ENCODE assay signal across 12 cellular contexts in the genomic region with DNA sequence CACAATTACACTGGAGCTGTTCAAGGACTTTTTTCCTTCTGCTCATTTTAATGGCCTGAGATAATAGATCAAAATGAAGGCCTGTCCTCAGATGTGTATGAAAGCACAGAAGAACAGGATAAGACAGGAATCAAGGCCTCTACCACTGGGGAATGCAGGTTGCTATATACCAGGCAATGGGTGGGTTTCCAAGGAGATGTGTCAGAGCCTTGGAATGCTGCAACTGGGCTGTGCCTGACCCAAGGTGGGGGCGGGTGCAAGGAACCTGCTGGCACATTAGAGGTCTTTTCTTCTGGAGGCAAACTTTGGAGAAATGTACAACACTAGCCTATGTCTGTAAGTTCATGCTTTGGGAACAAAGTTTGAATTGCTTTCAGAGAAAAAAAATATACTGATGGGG. TPM values are rescaled to one million over a fixed set of nuclear protein-coding genes. Genes with fewer than 3 reads are reported as not detected.
DNase-seq lines count a peak whose midpoint lies in the region; ATAC-seq lines count a peak whose summit lies in the region.
"Had no signal": no experiment of that assay in that cellular context is flagged by ENCODE, and none has a peak within 500 bp of the region (broad histone marks: within the 10 kb centered on the region; RNA-seq: fewer than 3 reads in every experiment).

No MANE protein-coding gene starts in this region.

- H3K23ac ChIP-seq in mesenchymal stem cell (ENCODE audit: low read length in 2 of 2): no peak overlapping the region

- ATAC-seq in GM19395 (IDR thresholded peaks at IDR 0.05; ENCODE audit: unreplicated experiment): no peak
- ATAC-seq: naive thymus-derived CD8-positive, alpha-beta T cell had no signal

- H3K4me1 ChIP-seq in mesenchymal stem cell (ENCODE audit: control insufficient read depth, insufficient read depth, low read depth, low read length): peaks cover 8% of the 10 kb centered on the region

- no peak overlapping the region for H4K91ac ChIP-seq in mesenchymal stem cell (ENCODE audit: low read length)

- DNase-seq in Daoy (ENCODE audit: low read depth) (peak; percentile 88), NCI-H460 (ENCODE audit: extremely low read depth, low read depth) (peak; percentile 30), ecto neural progenitor cell (ENCODE audit: low spot score) (peak; percentile 56), mesenchymal stem cell (peak; percentile 43), HUDEP-2 (lab: John Stamatoyannopoulos, UW; ENCODE audit: unreplicated experiment in 76 of 76) (no peak)
- no peak for DNase-seq in T-helper 2 cell treated with Interferon-gamma antibody and Interleukin-4, amounts not matched to agents 5 μg/mL and 100 μg/mL, for 36 hours (ENCODE audit: low spot score)
- no peak for DNase-seq in stimulated activated CD4-positive, alpha-beta T cell treated with anti-CD3 and anti-CD28 coated beads, Interleukin-12 subunit alpha, Interleukin-12 subunit beta, amount 100 ng/mL, for 4 hours
- DNase-seq: naive thymus-derived CD8-positive, alpha-beta T cell had no signal

- H3K4me3 ChIP-seq in mesenchymal stem cell (ENCODE audit: insufficient read depth in 1 of 2, low read depth in 1 of 2, low read length in 2 of 2): no peak overlapping the region
- H3K4me3 ChIP-seq: cardiac muscle cell had no signal

- H3K27ac Mint-ChIP-seq in T-helper 2 cell treated with Interferon-gamma antibody and Interleukin-4, amounts not matched to agents 5 μg/mL and 100 μg/mL, for 36 hours: no peak overlapping the region
- H3K27ac Mint-ChIP-seq: naive thymus-derived CD8-positive, alpha-beta T cell; stimulated activated naive CD8-positive, alpha-beta T cell treated with anti-CD3 and anti-CD28 coated beads, Interleukin-15, Interleukin-2, amounts not matched to agents 100 ng/mL and 50 ng/mL, for 24 hours had no signal

- no peaks in the 10 kb centered on the region for H3K9me3 Mint-ChIP-seq in T-helper 2 cell treated with Interferon-gamma antibody and Interleukin-4, amounts not matched to agents 5 μg/mL and 100 μg/mL, for 36 hours
- H3K9me3 Mint-ChIP-seq: naive thymus-derived CD8-positive, alpha-beta T cell; stimulated activated naive CD8-positive, alpha-beta T cell treated with anti-CD3 and anti-CD28 coated beads, Interleukin-15, Interleukin-2, amounts not matched to agents 100 ng/mL and 50 ng/mL, for 24 hours had no signal

- no peak overlapping the region for H3K4me2 ChIP-seq in mesenchymal stem cell (ENCODE audit: low read length, poor library complexity, severe bottlenecking)

- H3K27me3 Mint-ChIP-seq in T-helper 2 cell treated with Interferon-gamma antibody and Interleukin-4, amounts not matched to agents 5 μg/mL and 100 μg/mL, for 36 hours (ENCODE audit: low read depth): no peaks in the 10 kb centered on the region

- H3K9me3 ChIP-seq in mesenchymal stem cell (ENCODE audit: control insufficient read depth, low read length): no peaks in the 10 kb centered on the region

- H2BK15ac ChIP-seq in mesenchymal stem cell (ENCODE audit: low read depth, poor library complexity, severe bottlenecking): no peak overlapping the region

- H3K14ac ChIP-seq in mesenchymal stem cell (ENCODE audit: low read length in 2 of 2): no peak overlapping the region

- no peak overlapping the region for H3K4ac ChIP-seq in mesenchymal stem cell (ENCODE audit: low read depth in 1 of 2, low read length in 2 of 2)

- H3K27me3 ChIP-seq in mesenchymal stem cell (ENCODE audit: control insufficient read depth in 1 of 2, insufficient read depth in 1 of 2, low read length in 2 of 2): no peaks in the 10 kb centered on the region
- H3K27me3 ChIP-seq: cardiac muscle cell had no signal

- no peaks in the 10 kb centered on the region for H3K36me3 Mint-ChIP-seq in T-helper 2 cell treated with Interferon-gamma antibody and Interleukin-4, amounts not matched to agents 5 μg/mL and 100 μg/mL, for 36 hours (ENCODE audit: low read depth)
- H3K36me3 Mint-ChIP-seq: naive thymus-derived CD8-positive, alpha-beta T cell had no signal

- H2BK120ac ChIP-seq in mesenchymal stem cell (ENCODE audit: low read depth, low read length): no peak overlapping the region

- peak overlapping the region; percentile 98 for H3K27ac ChIP-seq in mesenchymal stem cell (ENCODE audit: low read length, poor library complexity, severe bottlenecking)
- H3K27ac ChIP-seq: C4-2B, cardiac muscle cell had no signal

- H3K9ac ChIP-seq in mesenchymal stem cell (ENCODE audit: low read length): no peak overlapping the region

- 12% methylated on average over 1 of the region's 1 CpG for WGBS in mesenchymal stem cell

- no peak overlapping the region for H2AK5ac ChIP-seq in mesenchymal stem cell (ENCODE audit: low read length, severe bottlenecking)

- H2BK12ac ChIP-seq in mesenchymal stem cell (ENCODE audit: low read length in 2 of 2): no peak overlapping the region

- no peaks in the 10 kb centered on the region for H3K4me1 Mint-ChIP-seq in T-helper 2 cell treated with Interferon-gamma antibody and Interleukin-4, amounts not matched to agents 5 μg/mL and 100 μg/mL, for 36 hours (ENCODE audit: low read depth)
- H3K4me1 Mint-ChIP-seq: naive thymus-derived CD8-positive, alpha-beta T cell had no signal

- H3K18ac ChIP-seq in mesenchymal stem cell (ENCODE audit: low read depth in 1 of 2, low read length in 2 of 2): no peak overlapping the region

- no peak overlapping the region for H2BK5ac ChIP-seq in mesenchymal stem cell (ENCODE audit: low read depth, low read length, poor library complexity, severe bottlenecking)

- H2AFZ ChIP-seq in mesenchymal stem cell (ENCODE audit: low read depth, low read length): no peak overlapping the region

- H4K8ac ChIP-seq in mesenchymal stem cell (ENCODE audit: low read length): no peak overlapping the region

- H3K4me3 Mint-ChIP-seq in T-helper 2 cell treated with Interferon-gamma antibody and Interleukin-4, amounts not matched to agents 5 μg/mL and 100 μg/mL, for 36 hours: no peak overlapping the region
- H3K4me3 Mint-ChIP-seq: naive thymus-derived CD8-positive, alpha-beta T cell; stimulated activated naive CD8-positive, alpha-beta T cell treated with anti-CD3 and anti-CD28 coated beads, Interleukin-15, Interleukin-2, amounts not matched to agents 100 ng/mL and 50 ng/mL, for 24 hours had no signal

- no peaks in the 10 kb centered on the region for H3K79me1 ChIP-seq in mesenchymal stem cell (replicated peaks; ENCODE audit: low read length, poor library complexity, severe bottlenecking)

- no peaks in the 10 kb centered on the region for H3K36me3 ChIP-seq in mesenchymal stem cell (ENCODE audit: control insufficient read depth in 1 of 2, insufficient read depth in 2 of 2, low read depth in 1 of 2, low read length in 2 of 2)
- H3K36me3 ChIP-seq: cardiac muscle cell had no signal

RNA-seq across cellular contexts. Expression of a gene that starts 21.7 kb away (rescaled TPM):
- total RNA-seq in Daoy (2014; rRNA removed; shearing (Covaris generic)): 1.4 and 1.6 TPM in 2 replicates
- total RNA-seq in NCI-H460 (2014; rRNA removed; shearing (Covaris generic)): 2.1 and 3.2 TPM in 2 replicates
- polyA plus RNA-seq in NCI-H460 (2014; cell fraction: nucleus; rRNA removed): 5.2 and 9.0 TPM in 2 replicates
- 0.37 TPM for polyA plus RNA-seq in mesenchymal stem cell (2013, experiment 1 of 2)
- polyA plus RNA-seq in mesenchymal stem cell (2013, experiment 2 of 2): 0.38 TPM
- total RNA-seq: naive thymus-derived CD8-positive, alpha-beta T cell had no signal
- polyA plus RNA-seq: naive thymus-derived CD8-positive, alpha-beta T cell had no signal

Comparison
In these comparisons a context has a peak if more than half of its experiments do, and no peak if none do; other contexts are left out.
1. DNase-seq: peak in Daoy (single experiment), NCI-H460 (single experiment), ecto neural progenitor cell (single experiment) and mesenchymal stem cell (single experiment); none in T-helper 2 cell treated with Interferon-gamma antibody and Interleukin-4, amounts not matched to agents 5 μg/mL and 100 μg/mL, for 36 hours (single experiment), stimulated activated CD4-positive, alpha-beta T cell treated with anti-CD3 and anti-CD28 coated beads, Interleukin-12 subunit alpha, Interleukin-12 subunit beta, amount 100 ng/mL, for 4 hours (single experiment) and HUDEP-2 (0 of 76).